ENCODE assay signal across 20 cellular contexts in genomic region chr1:185562623-185563359, GRCh38.
"Had no signal": no experiment of that assay in that cellular context is flagged by ENCODE, and none has a peak within 500 bp of the region (broad histone marks: within the 10 kb centered on the region; RNA-seq: fewer than 3 reads in every experiment).

No MANE protein-coding gene starts in this region.

- H3K27ac Mint-ChIP-seq: activated naive CD4-positive, alpha-beta T cell treated with anti-CD3 and anti-CD28 coated beads for 36 hours; brain; dendritic cell treated with granulocyte-macrophage colony-stimulating factor and Interleukin-4, amounts not matched to agents 40 ng/mL and 50 ng/mL, for 4 days had no signal

- H3K4me3 Mint-ChIP-seq: activated CD8-positive, alpha-beta T cell treated with anti-CD3 and anti-CD28 coated beads for 36 hours; activated naive CD4-positive, alpha-beta T cell treated with anti-CD3 and anti-CD28 coated beads for 36 hours; brain; dendritic cell treated with granulocyte-macrophage colony-stimulating factor and Interleukin-4, amounts not matched to agents 40 ng/mL and 50 ng/mL, for 4 days; naive B cell had no signal

- H3K4me1 ChIP-seq: psoas muscle had no signal

- ATAC-seq: activated CD8-positive, alpha-beta T cell treated with anti-CD3 and anti-CD28 coated beads for 36 hours; effector memory CD8-positive, alpha-beta T cell; psoas muscle; stimulated activated naive CD8-positive, alpha-beta T cell treated with anti-CD3 and anti-CD28 coated beads, Interleukin-15, Interleukin-2, amounts not matched to agents 100 U/mL and 50 U/mL, for 24 hours had no signal

- H3K36me3 Mint-ChIP-seq: brain, naive B cell had no signal

- H3K9me3 ChIP-seq: psoas muscle, sigmoid colon, suprapubic skin, upper lobe of left lung had no signal

- H3K4me3 ChIP-seq: psoas muscle, sigmoid colon, suprapubic skin, upper lobe of left lung had no signal

- H3K27me3 Mint-ChIP-seq: activated CD8-positive, alpha-beta T cell treated with anti-CD3 and anti-CD28 coated beads for 36 hours; dendritic cell treated with granulocyte-macrophage colony-stimulating factor and Interleukin-4, amounts not matched to agents 40 ng/mL and 50 ng/mL, for 4 days; effector memory CD8-positive, alpha-beta T cell; naive B cell had no signal

- H3K27me3 ChIP-seq: sigmoid colon, suprapubic skin, upper lobe of left lung had no signal

- H3K9me3 Mint-ChIP-seq: activated naive CD4-positive, alpha-beta T cell treated with anti-CD3 and anti-CD28 coated beads for 36 hours; dendritic cell treated with granulocyte-macrophage colony-stimulating factor and Interleukin-4, amounts not matched to agents 40 ng/mL and 50 ng/mL, for 4 days; effector memory CD8-positive, alpha-beta T cell had no signal

- DNase-seq: activated CD4-positive, CD25-positive, alpha-beta regulatory T cell treated with anti-CD3 and anti-CD28 coated beads, Interleukin-2, amount 50 U/mL, for 72 hours; activated CD8-positive, alpha-beta memory T cell treated with anti-CD3 and anti-CD28 coated beads, Interleukin-2, amount 50 U/mL, for 4 hours; activated CD8-positive, alpha-beta T cell treated with anti-CD3 and anti-CD28 coated beads for 36 hours; activated naive CD4-positive, alpha-beta T cell treated with anti-CD3 and anti-CD28 coated beads for 36 hours; amniotic stem cell; effector memory CD8-positive, alpha-beta T cell; kidney glomerular epithelial cell; naive B cell; psoas muscle; sigmoid colon; stimulated activated CD4-positive, alpha-beta T cell treated with anti-CD3 and anti-CD28 coated beads, Interleukin-12 subunit alpha, Interleukin-12 subunit beta, amount 100 ng/mL, for 4 hours; stimulated activated CD4-positive, alpha-beta T cell treated with anti-CD3 and anti-CD28 coated beads, Interleukin-2, amount 100 ng/mL, for 48 hours; stimulated activated naive CD8-positive, alpha-beta T cell treated with anti-CD3 and anti-CD28 coated beads, Interleukin-15, Interleukin-2, amounts not matched to agents 100 U/mL and 50 U/mL, for 24 hours; SW 1271; T-helper 9 cell; upper lobe of left lung had no signal

- H3K27ac ChIP-seq: epithelial cell of prostate, psoas muscle, sigmoid colon, suprapubic skin, upper lobe of left lung had no signal

- H3K36me3 ChIP-seq: sigmoid colon, suprapubic skin, upper lobe of left lung had no signal
